In the genomic region with DNA sequence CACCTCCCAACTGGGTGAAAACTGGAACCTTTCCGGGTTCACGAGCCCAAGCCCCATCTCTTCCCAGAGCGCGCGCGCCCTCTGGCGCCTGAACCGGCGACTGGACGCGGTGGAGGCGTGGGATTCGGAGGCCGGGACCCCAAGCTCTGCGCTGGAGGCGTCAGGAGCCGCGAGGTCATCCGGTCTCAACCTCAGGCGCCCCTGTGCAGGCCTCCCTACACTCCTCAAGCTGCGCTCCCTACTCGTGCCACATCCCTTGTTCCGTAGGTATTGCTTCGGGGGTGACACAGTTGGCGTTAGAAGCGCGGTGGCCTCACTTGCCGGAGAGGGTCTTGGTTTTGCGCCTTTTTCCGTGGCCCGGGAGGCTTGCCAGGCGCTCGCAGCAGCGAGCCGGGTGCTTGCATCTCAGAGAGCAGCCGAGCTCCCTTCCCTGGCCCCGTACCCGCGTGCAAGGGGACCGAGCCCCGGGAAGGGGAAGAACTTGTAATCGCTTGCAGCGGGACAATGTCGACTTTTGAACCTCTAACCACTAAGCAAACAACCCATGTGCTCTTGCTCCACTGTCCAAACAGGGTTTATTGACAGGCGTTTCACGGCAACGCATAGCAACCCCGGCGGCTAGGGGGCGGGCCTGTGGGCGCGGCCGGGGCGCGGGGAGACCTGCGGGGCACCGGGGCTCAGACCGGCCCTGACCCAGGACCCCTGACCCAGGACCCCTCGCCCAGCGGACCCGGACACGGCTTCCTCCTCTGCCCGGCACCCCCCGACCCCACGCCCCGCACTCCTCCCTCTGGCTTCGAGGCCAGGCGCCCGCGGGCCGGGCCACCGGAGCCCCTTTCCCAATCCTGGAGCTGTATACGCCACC, we compare ENCODE assay signal across 1 cellular context.
TF ChIP-seq lines count a peak whose summit lies in the region.

No MANE protein-coding gene starts in this region.

TF ChIP-seq in HepG2, 621 proteins besides CTCF, POLR2A, EP300 and RAD21 (continued from another document and continues in another):
- TF ChIP-seq, protein P1, sequence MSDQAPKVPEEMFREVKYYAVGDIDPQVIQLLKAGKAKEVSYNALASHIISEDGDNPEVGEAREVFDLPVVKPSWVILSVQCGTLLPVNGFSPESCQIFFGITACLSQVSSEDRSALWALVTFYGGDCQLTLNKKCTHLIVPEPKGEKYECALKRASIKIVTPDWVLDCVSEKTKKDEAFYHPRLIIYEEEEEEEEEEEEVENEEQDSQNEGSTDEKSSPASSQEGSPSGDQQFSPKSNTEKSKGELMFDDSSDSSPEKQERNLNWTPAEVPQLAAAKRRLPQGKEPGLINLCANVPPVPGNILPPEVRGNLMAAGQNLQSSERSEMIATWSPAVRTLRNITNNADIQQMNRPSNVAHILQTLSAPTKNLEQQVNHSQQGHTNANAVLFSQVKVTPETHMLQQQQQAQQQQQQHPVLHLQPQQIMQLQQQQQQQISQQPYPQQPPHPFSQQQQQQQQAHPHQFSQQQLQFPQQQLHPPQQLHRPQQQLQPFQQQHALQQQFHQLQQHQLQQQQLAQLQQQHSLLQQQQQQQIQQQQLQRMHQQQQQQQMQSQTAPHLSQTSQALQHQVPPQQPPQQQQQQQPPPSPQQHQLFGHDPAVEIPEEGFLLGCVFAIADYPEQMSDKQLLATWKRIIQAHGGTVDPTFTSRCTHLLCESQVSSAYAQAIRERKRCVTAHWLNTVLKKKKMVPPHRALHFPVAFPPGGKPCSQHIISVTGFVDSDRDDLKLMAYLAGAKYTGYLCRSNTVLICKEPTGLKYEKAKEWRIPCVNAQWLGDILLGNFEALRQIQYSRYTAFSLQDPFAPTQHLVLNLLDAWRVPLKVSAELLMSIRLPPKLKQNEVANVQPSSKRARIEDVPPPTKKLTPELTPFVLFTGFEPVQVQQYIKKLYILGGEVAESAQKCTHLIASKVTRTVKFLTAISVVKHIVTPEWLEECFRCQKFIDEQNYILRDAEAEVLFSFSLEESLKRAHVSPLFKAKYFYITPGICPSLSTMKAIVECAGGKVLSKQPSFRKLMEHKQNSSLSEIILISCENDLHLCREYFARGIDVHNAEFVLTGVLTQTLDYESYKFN (CRISPR knock-in tag; conservative IDR thresholded peaks at IDR 0.05) = peak; percentile 96
- TF ChIP-seq MXI1 (IDR thresholded peaks at IDR 0.05; ENCODE audit: borderline replicate concordance, low read depth, low read length) (peak; percentile 88; the same call in 2 of the 3 replicates), MAF1 (CRISPR knock-in tag; IDR thresholded peaks at IDR 0.05; ENCODE audit: borderline replicate concordance) (no peak), DR1 (CRISPR knock-in tag; IDR thresholded peaks at IDR 0.05) (peak; percentile 60; the same call in 1 of the 2 replicates), NR2F2 (IDR thresholded peaks at IDR 0.05; ENCODE audit: borderline replicate concordance, low read depth) (peak; percentile 91), HCFC1 (IDR thresholded peaks at IDR 0.05; ENCODE audit: low read depth, low read length) (no peak), ZFP37 (CRISPR knock-in tag; IDR thresholded peaks at IDR 0.05; ENCODE audit: borderline replicate concordance) (no peak; the same call in 1 of the 2 replicates), ZNF547 (CRISPR knock-in tag; IDR thresholded peaks at IDR 0.05) (peak; percentile 54; the same call in 1 of the 2 replicates), NAIF1 (CRISPR knock-in tag; IDR thresholded peaks at IDR 0.05; ENCODE audit: borderline replicate concordance) (peak; percentile 84; the same call in 1 of the 2 replicates), KMT2A (CRISPR knock-in tag; IDR thresholded peaks at IDR 0.05) (peak; percentile 77), DNMT1 (CRISPR knock-in tag; IDR thresholded peaks at IDR 0.05) (peak; percentile 34; the same call in 1 of the 2 replicates), CSRNP1 (CRISPR knock-in tag; IDR thresholded peaks at IDR 0.05) (peak; percentile 54; the same call in 1 of the 2 replicates), EZH2 (conservative IDR thresholded peaks at IDR 0.05; ENCODE audit: low read depth, low read length) (no peak), PHF8 (CRISPR knock-in tag; IDR thresholded peaks at IDR 0.05) (peak; percentile 63; the same call in 1 of the 2 replicates), CBX5 (CRISPR knock-in tag; IDR thresholded peaks at IDR 0.05; ENCODE audit: borderline replicate concordance) (peak; percentile 60; the same call in 1 of the 2 replicates), ZSCAN22 (CRISPR knock-in tag; IDR thresholded peaks at IDR 0.05) (0 out of 2 replicates have a peak, but pooled peaks have one; percentile 47), CBX2 (IDR thresholded peaks at IDR 0.05; ENCODE audit: low read depth, low read length) (0 out of 2 replicates have a peak, but pooled peaks have one; percentile 6), CBX2 (CRISPR knock-in tag; IDR thresholded peaks at IDR 0.05; ENCODE audit: low read depth) (0 out of 2 replicates have a peak, but pooled peaks have one; percentile 35), SIN3B (IDR thresholded peaks at IDR 0.05; ENCODE audit: low read length) (no peak), ZFYVE20 (CRISPR knock-in tag; IDR thresholded peaks at IDR 0.05; ENCODE audit: borderline replicate concordance, low read depth) (peak; percentile 63; the same call in 1 of the 2 replicates), ZNF598 (CRISPR knock-in tag; IDR thresholded peaks at IDR 0.05; ENCODE audit: borderline replicate concordance) (no peak), MEF2D (CRISPR knock-in tag; IDR thresholded peaks at IDR 0.05) (peak; percentile 81)
- TF ChIP-seq, protein P2, sequence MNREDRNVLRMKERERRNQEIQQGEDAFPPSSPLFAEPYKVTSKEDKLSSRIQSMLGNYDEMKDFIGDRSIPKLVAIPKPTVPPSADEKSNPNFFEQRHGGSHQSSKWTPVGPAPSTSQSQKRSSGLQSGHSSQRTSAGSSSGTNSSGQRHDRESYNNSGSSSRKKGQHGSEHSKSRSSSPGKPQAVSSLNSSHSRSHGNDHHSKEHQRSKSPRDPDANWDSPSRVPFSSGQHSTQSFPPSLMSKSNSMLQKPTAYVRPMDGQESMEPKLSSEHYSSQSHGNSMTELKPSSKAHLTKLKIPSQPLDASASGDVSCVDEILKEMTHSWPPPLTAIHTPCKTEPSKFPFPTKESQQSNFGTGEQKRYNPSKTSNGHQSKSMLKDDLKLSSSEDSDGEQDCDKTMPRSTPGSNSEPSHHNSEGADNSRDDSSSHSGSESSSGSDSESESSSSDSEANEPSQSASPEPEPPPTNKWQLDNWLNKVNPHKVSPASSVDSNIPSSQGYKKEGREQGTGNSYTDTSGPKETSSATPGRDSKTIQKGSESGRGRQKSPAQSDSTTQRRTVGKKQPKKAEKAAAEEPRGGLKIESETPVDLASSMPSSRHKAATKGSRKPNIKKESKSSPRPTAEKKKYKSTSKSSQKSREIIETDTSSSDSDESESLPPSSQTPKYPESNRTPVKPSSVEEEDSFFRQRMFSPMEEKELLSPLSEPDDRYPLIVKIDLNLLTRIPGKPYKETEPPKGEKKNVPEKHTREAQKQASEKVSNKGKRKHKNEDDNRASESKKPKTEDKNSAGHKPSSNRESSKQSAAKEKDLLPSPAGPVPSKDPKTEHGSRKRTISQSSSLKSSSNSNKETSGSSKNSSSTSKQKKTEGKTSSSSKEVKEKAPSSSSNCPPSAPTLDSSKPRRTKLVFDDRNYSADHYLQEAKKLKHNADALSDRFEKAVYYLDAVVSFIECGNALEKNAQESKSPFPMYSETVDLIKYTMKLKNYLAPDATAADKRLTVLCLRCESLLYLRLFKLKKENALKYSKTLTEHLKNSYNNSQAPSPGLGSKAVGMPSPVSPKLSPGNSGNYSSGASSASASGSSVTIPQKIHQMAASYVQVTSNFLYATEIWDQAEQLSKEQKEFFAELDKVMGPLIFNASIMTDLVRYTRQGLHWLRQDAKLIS (CRISPR knock-in tag; IDR thresholded peaks at IDR 0.05) = no peak
- TF ChIP-seq, protein P3, sequence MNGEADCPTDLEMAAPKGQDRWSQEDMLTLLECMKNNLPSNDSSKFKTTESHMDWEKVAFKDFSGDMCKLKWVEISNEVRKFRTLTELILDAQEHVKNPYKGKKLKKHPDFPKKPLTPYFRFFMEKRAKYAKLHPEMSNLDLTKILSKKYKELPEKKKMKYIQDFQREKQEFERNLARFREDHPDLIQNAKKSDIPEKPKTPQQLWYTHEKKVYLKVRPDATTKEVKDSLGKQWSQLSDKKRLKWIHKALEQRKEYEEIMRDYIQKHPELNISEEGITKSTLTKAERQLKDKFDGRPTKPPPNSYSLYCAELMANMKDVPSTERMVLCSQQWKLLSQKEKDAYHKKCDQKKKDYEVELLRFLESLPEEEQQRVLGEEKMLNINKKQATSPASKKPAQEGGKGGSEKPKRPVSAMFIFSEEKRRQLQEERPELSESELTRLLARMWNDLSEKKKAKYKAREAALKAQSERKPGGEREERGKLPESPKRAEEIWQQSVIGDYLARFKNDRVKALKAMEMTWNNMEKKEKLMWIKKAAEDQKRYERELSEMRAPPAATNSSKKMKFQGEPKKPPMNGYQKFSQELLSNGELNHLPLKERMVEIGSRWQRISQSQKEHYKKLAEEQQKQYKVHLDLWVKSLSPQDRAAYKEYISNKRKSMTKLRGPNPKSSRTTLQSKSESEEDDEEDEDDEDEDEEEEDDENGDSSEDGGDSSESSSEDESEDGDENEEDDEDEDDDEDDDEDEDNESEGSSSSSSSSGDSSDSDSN (CRISPR knock-in tag; IDR thresholded peaks at IDR 0.05) = peak; percentile 98
- TF ChIP-seq, protein P4, sequence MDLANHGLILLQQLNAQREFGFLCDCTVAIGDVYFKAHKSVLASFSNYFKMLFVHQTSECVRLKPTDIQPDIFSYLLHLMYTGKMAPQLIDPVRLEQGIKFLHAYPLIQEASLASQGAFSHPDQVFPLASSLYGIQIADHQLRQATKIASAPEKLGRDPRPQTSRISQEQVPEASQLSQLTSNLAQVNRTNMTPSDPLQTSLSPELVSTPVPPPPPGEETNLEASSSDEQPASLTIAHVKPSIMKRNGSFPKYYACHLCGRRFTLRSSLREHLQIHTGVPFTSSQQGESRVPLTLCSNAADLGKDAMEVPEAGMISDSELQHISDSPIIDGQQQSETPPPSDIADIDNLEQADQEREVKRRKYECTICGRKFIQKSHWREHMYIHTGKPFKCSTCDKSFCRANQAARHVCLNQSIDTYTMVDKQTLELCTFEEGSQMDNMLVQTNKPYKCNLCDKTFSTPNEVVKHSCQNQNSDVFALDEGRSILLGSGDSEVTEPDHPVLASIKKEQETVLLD (CRISPR knock-in tag; IDR thresholded peaks at IDR 0.05; ENCODE audit: low read depth) = peak; percentile 76; the same call in 1 of the 2 replicates
- TF ChIP-seq, protein P5, sequence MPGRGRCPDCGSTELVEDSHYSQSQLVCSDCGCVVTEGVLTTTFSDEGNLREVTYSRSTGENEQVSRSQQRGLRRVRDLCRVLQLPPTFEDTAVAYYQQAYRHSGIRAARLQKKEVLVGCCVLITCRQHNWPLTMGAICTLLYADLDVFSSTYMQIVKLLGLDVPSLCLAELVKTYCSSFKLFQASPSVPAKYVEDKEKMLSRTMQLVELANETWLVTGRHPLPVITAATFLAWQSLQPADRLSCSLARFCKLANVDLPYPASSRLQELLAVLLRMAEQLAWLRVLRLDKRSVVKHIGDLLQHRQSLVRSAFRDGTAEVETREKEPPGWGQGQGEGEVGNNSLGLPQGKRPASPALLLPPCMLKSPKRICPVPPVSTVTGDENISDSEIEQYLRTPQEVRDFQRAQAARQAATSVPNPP (CRISPR knock-in tag; IDR thresholded peaks at IDR 0.05) = peak; percentile 79; the same call in 1 of the 2 replicates
- TF ChIP-seq, protein P6, sequence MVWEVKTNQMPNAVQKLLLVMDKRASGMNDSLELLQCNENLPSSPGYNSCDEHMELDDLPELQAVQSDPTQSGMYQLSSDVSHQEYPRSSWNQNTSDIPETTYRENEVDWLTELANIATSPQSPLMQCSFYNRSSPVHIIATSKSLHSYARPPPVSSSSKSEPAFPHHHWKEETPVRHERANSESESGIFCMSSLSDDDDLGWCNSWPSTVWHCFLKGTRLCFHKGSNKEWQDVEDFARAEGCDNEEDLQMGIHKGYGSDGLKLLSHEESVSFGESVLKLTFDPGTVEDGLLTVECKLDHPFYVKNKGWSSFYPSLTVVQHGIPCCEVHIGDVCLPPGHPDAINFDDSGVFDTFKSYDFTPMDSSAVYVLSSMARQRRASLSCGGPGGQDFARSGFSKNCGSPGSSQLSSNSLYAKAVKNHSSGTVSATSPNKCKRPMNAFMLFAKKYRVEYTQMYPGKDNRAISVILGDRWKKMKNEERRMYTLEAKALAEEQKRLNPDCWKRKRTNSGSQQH (CRISPR knock-in tag; IDR thresholded peaks at IDR 0.05; ENCODE audit: low read depth) = peak; percentile 53; the same call in 1 of the 2 replicates
